ENCODE assay signal across 12 cellular contexts in genomic region chr7:129843982-129844840, GRCh38.
DNase-seq lines count a peak whose midpoint lies in the region; ATAC-seq and TF ChIP-seq lines count a peak whose summit lies in the region.
"Had no signal": no experiment of that assay in that cellular context is flagged by ENCODE, and none has a peak within 500 bp of the region (broad histone marks: within the 10 kb centered on the region; RNA-seq: fewer than 3 reads in every experiment).

No MANE protein-coding gene starts in this region.

- peaks cover 4% of the 10 kb centered on the region for H3K4me1 Mint-ChIP-seq in mesothelial cell of epicardium

- intact Hi-C loops in left colon (cut with DNase I, micrococcal nuclease) (no loop called here), sciatic nerve (cut with DNase I) (loop anchor here (5.0 kb wide), 1 partner anchor 1932 kb away; no protein-coding TSS in a partner anchor)

- no peaks in the 10 kb centered on the region for H3K27me3 Mint-ChIP-seq in mesothelial cell of epicardium (ENCODE audit: low read depth)

- H3K9me3 Mint-ChIP-seq in mesothelial cell of epicardium: no peaks in the 10 kb centered on the region

- peak overlapping the region; percentile 0 for H3K27ac Mint-ChIP-seq in mesothelial cell of epicardium

- DNase-seq in activated CD4-positive, alpha-beta T cell treated with anti-CD3 and anti-CD28 coated beads for 48 hours: peak; percentile 17
- no peak for DNase-seq in activated CD4-positive, alpha-beta T cell treated with anti-CD3 and anti-CD28 coated beads, Interleukin-2, amount 50 U/mL, for 1 hour
- peak; percentile 59 for DNase-seq in Jurkat, Clone E6-1 (ENCODE audit: low read depth, low spot score)
- DNase-seq in mesothelial cell of epicardium (ENCODE audit: low spot score in 2 of 2, unreplicated experiment in 2 of 2) (no peak), left colon (no peak), sciatic nerve (ENCODE audit: low spot score) (no peak), left lobe of liver (ENCODE audit: low spot score) (no peak)
- DNase-seq: brain microvascular endothelial cell; mucosa of descending colon; NCI-H82; stimulated activated naive CD4-positive, alpha-beta T cell treated with Interleukin-2 at 50 U/mL for 16 hours had no signal

- peaks cover 8% of the 10 kb centered on the region for H3K36me3 Mint-ChIP-seq in mesothelial cell of epicardium

- peak overlapping the region; percentile 28 for H3K27ac ChIP-seq in VCaP

- ATAC-seq in left colon: no peak
- no peak for ATAC-seq in sciatic nerve
- no peak for ATAC-seq in left lobe of liver
- ATAC-seq: mucosa of descending colon had no signal

- H3K4me3 ChIP-seq in Jurkat, Clone E6-1 (ENCODE audit: low read length): no peak overlapping the region
- H3K4me3 ChIP-seq: mucosa of descending colon had no signal

- TF ChIP-seq CTCF in VCaP (conservative IDR thresholded peaks at IDR 0.05) (no peak), mesothelial cell of epicardium (IDR thresholded peaks at IDR 0.05; ENCODE audit: unreplicated experiment) (no peak)

- no peak overlapping the region for H3K4me3 Mint-ChIP-seq in mesothelial cell of epicardium

Comparison
In these comparisons a context has a peak if more than half of its experiments do, and no peak if none do; other contexts are left out.
1. DNase-seq: peak in activated CD4-positive, alpha-beta T cell treated with anti-CD3 and anti-CD28 coated beads for 48 hours (single experiment) and Jurkat, Clone E6-1 (single experiment); none in activated CD4-positive, alpha-beta T cell treated with anti-CD3 and anti-CD28 coated beads, Interleukin-2, amount 50 U/mL, for 1 hour (single experiment), mesothelial cell of epicardium (0 of 2), left colon (0 of 2), sciatic nerve (single experiment) and left lobe of liver (single experiment).